Comparison of ENCODE assay signal across 1 cellular context in the genomic region with DNA sequence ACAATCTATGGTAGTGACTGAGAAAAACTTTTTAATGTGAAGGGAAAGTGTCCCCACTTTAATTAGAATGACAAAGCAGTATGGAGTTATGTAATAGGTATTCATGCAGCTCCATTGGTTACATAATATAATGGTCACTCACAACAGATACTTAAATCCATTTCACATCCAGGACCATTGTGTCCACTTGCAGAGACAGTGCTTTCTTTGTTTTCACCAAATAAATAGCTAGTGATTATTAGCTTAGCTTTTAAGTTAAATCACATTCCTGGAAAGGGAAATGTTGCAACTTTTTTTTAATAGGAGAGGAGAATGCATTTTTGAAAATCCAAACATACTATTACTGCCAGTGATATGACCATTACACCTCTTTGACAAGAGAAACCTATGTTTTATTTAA.
A peak's percentile ranks its signal among the peaks of the same experiment; 100 is the strongest.
TF ChIP-seq lines count a peak whose summit lies in the region.

No MANE protein-coding gene starts in this region.

TF ChIP-seq in HepG2, 621 proteins besides CTCF, POLR2A, EP300 and RAD21 (continued from another document):
- TF ChIP-seq, protein P1, sequence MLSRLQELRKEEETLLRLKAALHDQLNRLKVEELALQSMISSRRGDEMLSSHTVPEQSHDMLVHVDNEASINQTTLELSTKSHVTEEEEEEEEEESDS (CRISPR knock-in tag; IDR thresholded peaks at IDR 0.05; ENCODE audit: borderline replicate concordance) = no peak
- TF ChIP-seq GATAD2A (CRISPR knock-in tag; IDR thresholded peaks at IDR 0.05) = peak; percentile 43; the same call in 1 of the 2 replicates
- no peak for TF ChIP-seq SOX6 (IDR thresholded peaks at IDR 0.05)
- TF ChIP-seq SOX6 (CRISPR knock-in tag; IDR thresholded peaks at IDR 0.05) = peak; percentile 25; the same call in 1 of the 2 replicates
- no peak for TF ChIP-seq IRF2 (CRISPR knock-in tag; IDR thresholded peaks at IDR 0.05)
- TF ChIP-seq, protein P2, sequence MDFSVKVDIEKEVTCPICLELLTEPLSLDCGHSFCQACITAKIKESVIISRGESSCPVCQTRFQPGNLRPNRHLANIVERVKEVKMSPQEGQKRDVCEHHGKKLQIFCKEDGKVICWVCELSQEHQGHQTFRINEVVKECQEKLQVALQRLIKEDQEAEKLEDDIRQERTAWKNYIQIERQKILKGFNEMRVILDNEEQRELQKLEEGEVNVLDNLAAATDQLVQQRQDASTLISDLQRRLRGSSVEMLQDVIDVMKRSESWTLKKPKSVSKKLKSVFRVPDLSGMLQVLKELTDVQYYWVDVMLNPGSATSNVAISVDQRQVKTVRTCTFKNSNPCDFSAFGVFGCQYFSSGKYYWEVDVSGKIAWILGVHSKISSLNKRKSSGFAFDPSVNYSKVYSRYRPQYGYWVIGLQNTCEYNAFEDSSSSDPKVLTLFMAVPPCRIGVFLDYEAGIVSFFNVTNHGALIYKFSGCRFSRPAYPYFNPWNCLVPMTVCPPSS (IDR thresholded peaks at IDR 0.05) = no peak
- TF ChIP-seq, protein P3, sequence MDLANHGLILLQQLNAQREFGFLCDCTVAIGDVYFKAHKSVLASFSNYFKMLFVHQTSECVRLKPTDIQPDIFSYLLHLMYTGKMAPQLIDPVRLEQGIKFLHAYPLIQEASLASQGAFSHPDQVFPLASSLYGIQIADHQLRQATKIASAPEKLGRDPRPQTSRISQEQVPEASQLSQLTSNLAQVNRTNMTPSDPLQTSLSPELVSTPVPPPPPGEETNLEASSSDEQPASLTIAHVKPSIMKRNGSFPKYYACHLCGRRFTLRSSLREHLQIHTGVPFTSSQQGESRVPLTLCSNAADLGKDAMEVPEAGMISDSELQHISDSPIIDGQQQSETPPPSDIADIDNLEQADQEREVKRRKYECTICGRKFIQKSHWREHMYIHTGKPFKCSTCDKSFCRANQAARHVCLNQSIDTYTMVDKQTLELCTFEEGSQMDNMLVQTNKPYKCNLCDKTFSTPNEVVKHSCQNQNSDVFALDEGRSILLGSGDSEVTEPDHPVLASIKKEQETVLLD (CRISPR knock-in tag; IDR thresholded peaks at IDR 0.05; ENCODE audit: low read depth) = no peak
- TF ChIP-seq, protein P4, sequence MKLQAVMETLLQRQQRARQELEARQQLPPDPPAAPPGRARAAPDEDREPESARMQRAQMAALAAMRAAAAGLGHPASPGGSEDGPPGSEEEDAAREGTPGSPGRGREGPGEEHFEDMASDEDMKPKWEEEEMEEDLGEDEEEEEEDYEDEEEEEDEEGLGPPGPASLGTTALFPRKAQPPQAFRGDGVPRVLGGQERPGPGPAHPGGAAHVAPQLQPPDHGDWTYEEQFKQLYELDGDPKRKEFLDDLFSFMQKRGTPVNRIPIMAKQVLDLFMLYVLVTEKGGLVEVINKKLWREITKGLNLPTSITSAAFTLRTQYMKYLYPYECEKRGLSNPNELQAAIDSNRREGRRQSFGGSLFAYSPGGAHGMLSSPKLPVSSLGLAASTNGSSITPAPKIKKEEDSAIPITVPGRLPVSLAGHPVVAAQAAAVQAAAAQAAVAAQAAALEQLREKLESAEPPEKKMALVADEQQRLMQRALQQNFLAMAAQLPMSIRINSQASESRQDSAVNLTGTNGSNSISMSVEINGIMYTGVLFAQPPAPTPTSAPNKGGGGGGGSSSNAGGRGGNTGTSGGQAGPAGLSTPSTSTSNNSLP (IDR thresholded peaks at IDR 0.05; ENCODE audit: low read depth, low read length) = 0 out of 2 replicates have a peak, but pooled peaks have one; percentile 18
- TF ChIP-seq SOX13 (IDR thresholded peaks at IDR 0.05) = no peak
- TF ChIP-seq SOX13 (CRISPR knock-in tag; conservative IDR thresholded peaks at IDR 0.05 in 1 of 2, IDR thresholded peaks at IDR 0.05 in 1 of 2) = peak in 1 of 2 experiments; percentile 78; a peak in 1 of 4 replicates
- no peak for TF ChIP-seq GLI4 (CRISPR knock-in tag; IDR thresholded peaks at IDR 0.05; ENCODE audit: borderline replicate concordance)
- no peak for TF ChIP-seq ZSCAN30 (CRISPR knock-in tag; IDR thresholded peaks at IDR 0.05)
- TF ChIP-seq ZNF891 (CRISPR knock-in tag; IDR thresholded peaks at IDR 0.05) = no peak
- no peak for TF ChIP-seq DNMT3B (CRISPR knock-in tag; conservative IDR thresholded peaks at IDR 0.05)
- peak; percentile 63; the same call in 1 of the 2 replicates for TF ChIP-seq SOX5 (CRISPR knock-in tag; IDR thresholded peaks at IDR 0.05; ENCODE audit: borderline replicate concordance)
- TF ChIP-seq, protein P5, sequence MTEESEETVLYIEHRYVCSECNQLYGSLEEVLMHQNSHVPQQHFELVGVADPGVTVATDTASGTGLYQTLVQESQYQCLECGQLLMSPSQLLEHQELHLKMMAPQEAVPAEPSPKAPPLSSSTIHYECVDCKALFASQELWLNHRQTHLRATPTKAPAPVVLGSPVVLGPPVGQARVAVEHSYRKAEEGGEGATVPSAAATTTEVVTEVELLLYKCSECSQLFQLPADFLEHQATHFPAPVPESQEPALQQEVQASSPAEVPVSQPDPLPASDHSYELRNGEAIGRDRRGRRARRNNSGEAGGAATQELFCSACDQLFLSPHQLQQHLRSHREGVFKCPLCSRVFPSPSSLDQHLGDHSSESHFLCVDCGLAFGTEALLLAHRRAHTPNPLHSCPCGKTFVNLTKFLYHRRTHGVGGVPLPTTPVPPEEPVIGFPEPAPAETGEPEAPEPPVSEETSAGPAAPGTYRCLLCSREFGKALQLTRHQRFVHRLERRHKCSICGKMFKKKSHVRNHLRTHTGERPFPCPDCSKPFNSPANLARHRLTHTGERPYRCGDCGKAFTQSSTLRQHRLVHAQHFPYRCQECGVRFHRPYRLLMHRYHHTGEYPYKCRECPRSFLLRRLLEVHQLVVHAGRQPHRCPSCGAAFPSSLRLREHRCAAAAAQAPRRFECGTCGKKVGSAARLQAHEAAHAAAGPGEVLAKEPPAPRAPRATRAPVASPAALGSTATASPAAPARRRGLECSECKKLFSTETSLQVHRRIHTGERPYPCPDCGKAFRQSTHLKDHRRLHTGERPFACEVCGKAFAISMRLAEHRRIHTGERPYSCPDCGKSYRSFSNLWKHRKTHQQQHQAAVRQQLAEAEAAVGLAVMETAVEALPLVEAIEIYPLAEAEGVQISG (CRISPR knock-in tag; IDR thresholded peaks at IDR 0.05) = no peak
- TF ChIP-seq STAG1 (CRISPR knock-in tag; IDR thresholded peaks at IDR 0.05) = no peak
- TF ChIP-seq SCMH1 (CRISPR knock-in tag; IDR thresholded peaks at IDR 0.05; ENCODE audit: borderline replicate concordance) = no peak
- TF ChIP-seq, protein P6, sequence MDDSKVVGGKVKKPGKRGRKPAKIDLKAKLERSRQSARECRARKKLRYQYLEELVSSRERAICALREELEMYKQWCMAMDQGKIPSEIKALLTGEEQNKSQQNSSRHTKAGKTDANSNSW (CRISPR knock-in tag; IDR thresholded peaks at IDR 0.05; ENCODE audit: borderline replicate concordance) = no peak
